19 cellular contexts compared by ENCODE assay signal in the genomic region with DNA sequence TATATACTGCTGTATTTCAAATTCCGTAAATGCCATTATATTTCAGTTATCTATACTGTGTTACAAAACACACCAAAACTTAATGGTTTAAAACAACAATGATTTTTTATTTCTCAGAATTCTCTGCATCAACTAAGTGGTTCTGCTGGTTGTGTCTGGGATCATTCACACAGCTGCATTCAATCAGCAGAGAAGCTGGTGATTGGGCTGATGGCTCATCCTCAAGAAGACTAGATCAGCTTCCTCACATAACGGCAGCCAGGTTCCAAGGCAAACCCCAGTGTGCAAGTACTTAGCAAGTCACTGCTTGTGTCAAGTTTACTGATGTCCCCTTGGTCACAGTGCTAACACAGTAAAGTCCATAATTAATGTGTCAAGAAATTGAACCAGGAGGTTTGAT.
DNase-seq lines count a peak whose midpoint lies in the region; ATAC-seq and TF ChIP-seq lines count a peak whose summit lies in the region.
"Had no signal": no experiment of that assay in that cellular context is flagged by ENCODE, and none has a peak within 500 bp of the region (broad histone marks: within the 10 kb centered on the region; RNA-seq: fewer than 3 reads in every experiment).

No MANE protein-coding gene starts in this region.

- H3K36me3 ChIP-seq in adipocyte (ENCODE audit: control insufficient read depth, insufficient read depth, low read length, severe bottlenecking) = no peaks in the 10 kb centered on the region

- DNase-seq in AG10803 (ENCODE audit: low read depth) (peak; percentile 81), HCEC 1CT (peak; percentile 31), adipocyte (ENCODE audit: low read depth) (peak; percentile 19), iris pigment epithelial cell (ENCODE audit: low read depth) (peak; percentile 24), omental fat pad (ENCODE audit: low spot score) (no peak), middle frontal gyrus (ENCODE audit: extremely low spot score, low spot score) (no peak), D341Med (ENCODE audit: low spot score) (no peak)
- DNase-seq in stimulated activated naive CD8-positive, alpha-beta T cell treated with anti-CD3 and anti-CD28 coated beads, Interleukin-15, Interleukin-2, amounts not matched to agents 100 U/mL and 50 U/mL, for 24 hours = no peak
- DNase-seq: COR-L47, GF-D8, GOT3, KBM-7, NCI-H1417 treated with DMSO at 0.1 percent for 48 hours, NCI-H187 treated with DMSO at 0.1 percent for 48 hours, NCI-H2227 treated with DMSO at 0.1 percent for 48 hours, NCI-H510A treated with DMSO at 0.1 percent for 48 hours, NCI-H774, Right ventricle myocardium superior, T-helper 17 cell had no signal

- no peak overlapping the region for H3K9ac ChIP-seq in adipocyte (ENCODE audit: low read length)

- H3K4me1 ChIP-seq in adipocyte (ENCODE audit: control insufficient read depth, insufficient read depth, low read length) = peaks cover 15% of the 10 kb centered on the region

- H3K9me3 ChIP-seq in adipocyte (ENCODE audit: control insufficient read depth, low read length) = no peaks in the 10 kb centered on the region

- H3K4me3 ChIP-seq in AG10803 (ENCODE audit: low read length) (no peak overlapping the region), adipocyte (ENCODE audit: low read length) (no peak overlapping the region)

- H3K27me3 ChIP-seq in adipocyte (replicated peaks; ENCODE audit: control insufficient read depth, insufficient read depth, low read length) = no peaks in the 10 kb centered on the region

- no peak for ATAC-seq in omental fat pad (ENCODE audit: low FRiP score)
- no peak for ATAC-seq in stimulated activated naive CD8-positive, alpha-beta T cell treated with anti-CD3 and anti-CD28 coated beads, Interleukin-15, Interleukin-2, amounts not matched to agents 100 U/mL and 50 U/mL, for 24 hours
- ATAC-seq: T-helper 17 cell had no signal

- TF ChIP-seq CTCF in AG10803 (conservative IDR thresholded peaks at IDR 0.05; ENCODE audit: low read length) = no peak
- no peak for TF ChIP-seq CTCF in omental fat pad (IDR thresholded peaks at IDR 0.05)

Comparison
In these comparisons a context has a peak if more than half of its experiments do, and no peak if none do; other contexts are left out.
1. DNase-seq: peak in AG10803 (single experiment), HCEC 1CT (single experiment), adipocyte (single experiment) and iris pigment epithelial cell (single experiment); none in omental fat pad (single experiment), middle frontal gyrus (single experiment), D341Med (single experiment) and stimulated activated naive CD8-positive, alpha-beta T cell treated with anti-CD3 and anti-CD28 coated beads, Interleukin-15, Interleukin-2, amounts not matched to agents 100 U/mL and 50 U/mL, for 24 hours (single experiment).